8 cellular contexts compared by ENCODE assay signal in genomic region chr3:115146032-115146417, GRCh38. TPM values are rescaled to one million over a fixed set of nuclear protein-coding genes. Genes with fewer than 3 reads are reported as not detected.
DNase-seq lines count a peak whose midpoint lies in the region; ATAC-seq and TF ChIP-seq lines count a peak whose summit lies in the region.

No MANE protein-coding gene starts in this region.

- no peak for TF ChIP-seq CTCF in GM06990 (IDR thresholded peaks at IDR 0.05; ENCODE audit: insufficient read depth, low read length, poor library complexity, severe bottlenecking)
- TF ChIP-seq CTCF in brain microvascular endothelial cell (IDR thresholded peaks at IDR 0.05; ENCODE audit: low read depth, low read length, missing control alignments) = no peak

- H3K27ac ChIP-seq in brain microvascular endothelial cell = peak overlapping the region; percentile 94

- H3K9me3 ChIP-seq in iPS-18c (ENCODE audit: control insufficient read depth, insufficient read depth, low read length) = no peaks in the 10 kb centered on the region
- H3K9me3 ChIP-seq in skeletal muscle satellite cell (replicated peaks; ENCODE audit: low read length) = no peaks in the 10 kb centered on the region

- peak overlapping the region; percentile 94 for H3K4me2 ChIP-seq in skeletal muscle satellite cell (ENCODE audit: low read length)

- H3K36me3 ChIP-seq in GM06990 (ENCODE audit: control insufficient read depth, insufficient read depth, low read length) (no peaks in the 10 kb centered on the region), brain microvascular endothelial cell (replicated peaks) (no peaks in the 10 kb centered on the region), skeletal muscle satellite cell (ENCODE audit: insufficient read depth, low read length) (no peaks in the 10 kb centered on the region)

- H3K27me3 ChIP-seq in GM06990 (replicated peaks; ENCODE audit: control insufficient read depth, insufficient read depth, low read length) (no peaks in the 10 kb centered on the region), brain microvascular endothelial cell (replicated peaks) (no peaks in the 10 kb centered on the region), skeletal muscle satellite cell (ENCODE audit: control insufficient read depth, insufficient read depth, low read length) (no peaks in the 10 kb centered on the region)

- in situ Hi-C loops in brain microvascular endothelial cell (cut with HindIII; ENCODE audit: low pct_ligation_motif_present, low sequenced_read_pairs) = no loop called here

- peak; percentile 17 for DNase-seq in GM06990 (ENCODE audit: extremely low read depth, insufficient read length)
- DNase-seq in NCI-H1048 (lab: John Stamatoyannopoulos, UW) = peak; percentile 30
- DNase-seq in SW480 (ENCODE audit: low spot score) = peak; percentile 83
- DNase-seq in brain microvascular endothelial cell = peak; percentile 76

- H3K4me3 ChIP-seq in GM06990 (replicated peaks; ENCODE audit: low read depth, low read length) = peak overlapping the region; percentile 78
- peak overlapping the region; percentile 78 for H3K4me3 ChIP-seq in brain microvascular endothelial cell (ENCODE audit: low read depth, low read length)
- peak overlapping the region; percentile 75 for H3K4me3 ChIP-seq in iPS-18c (ENCODE audit: insufficient read depth, low read depth, low read length)
- H3K4me3 ChIP-seq in skeletal muscle satellite cell (ENCODE audit: low read length) = peak overlapping the region; percentile 84

- H3K4me1 ChIP-seq in skeletal muscle satellite cell (ENCODE audit: control insufficient read depth, insufficient read depth, low read length) = peaks cover 11% of the 10 kb centered on the region

- ATAC-seq in HG02938 (IDR thresholded peaks at IDR 0.05; ENCODE audit: unreplicated experiment) (no peak), HG03432 (IDR thresholded peaks at IDR 0.05; ENCODE audit: unreplicated experiment) (no peak)

- H3K9ac ChIP-seq in skeletal muscle satellite cell (ENCODE audit: low read depth, low read length) = peak overlapping the region; percentile 99

RNA-seq across cellular contexts. Expression of gene ZBTB20, which starts 1.1 kb away (rescaled TPM):
- 8.4 and 10.5 TPM in 2 replicates for total RNA-seq in skeletal muscle satellite cell (2012; rRNA removed)

Comparison
In these comparisons a context has a peak if more than half of its experiments do, and no peak if none do; other contexts are left out.
1. DNase-seq: peak in every context shown above with its lines; median percentile 83 in SW480; 76 in brain microvascular endothelial cell; 30 in NCI-H1048; 17 in GM06990.